ENCODE assay signal across 11 cellular contexts in the genomic region with DNA sequence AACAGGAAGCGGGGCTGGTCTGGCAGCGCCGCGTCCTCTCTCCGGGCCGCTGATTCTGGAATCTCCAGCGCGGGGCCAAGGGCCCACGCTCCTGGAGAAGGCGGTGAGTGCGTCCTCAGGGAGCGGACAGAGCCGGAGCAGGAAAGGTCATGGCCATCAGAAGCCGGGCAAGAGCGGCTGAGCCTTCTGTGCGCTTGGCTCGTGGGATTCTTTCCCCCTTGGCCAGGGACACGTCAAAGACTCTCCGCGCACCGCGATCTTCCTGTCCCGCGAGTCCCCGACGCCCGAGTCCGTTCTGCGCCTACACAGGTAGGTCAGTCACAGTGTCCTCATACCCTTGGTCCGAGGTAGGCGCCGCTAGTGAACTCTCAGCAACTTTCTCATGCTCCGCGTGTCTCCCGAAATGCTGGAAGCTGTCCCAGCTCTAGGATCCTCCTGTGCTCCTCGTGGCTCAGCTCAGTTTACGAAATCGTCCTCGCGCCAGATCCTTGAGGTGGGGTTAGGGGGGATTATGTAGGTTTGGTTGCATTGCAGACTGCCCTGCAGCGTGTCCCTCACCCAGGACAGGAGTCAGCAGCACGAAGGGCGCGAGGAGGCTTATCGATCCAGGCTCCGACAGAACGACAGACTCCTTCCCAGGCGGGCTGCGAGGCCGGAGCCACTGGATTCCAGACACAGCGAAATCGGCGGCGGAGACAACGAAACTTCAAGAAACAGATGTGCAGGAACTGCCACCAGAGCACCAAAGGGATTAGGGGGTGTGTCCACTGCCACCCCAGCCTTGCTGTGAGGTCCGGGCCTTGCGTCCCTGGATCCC. TPM values are rescaled to one million over a fixed set of nuclear protein-coding genes. Genes with fewer than 3 reads are reported as not detected.
A peak's percentile ranks its signal among the peaks of the same experiment; 100 is the strongest.
DNase-seq lines count a peak whose midpoint lies in the region; ATAC-seq and TF ChIP-seq lines count a peak whose summit lies in the region.
"Had no signal": no experiment of that assay in that cellular context is flagged by ENCODE, and none has a peak within 500 bp of the region (broad histone marks: within the 10 kb centered on the region; RNA-seq: fewer than 3 reads in every experiment).

No MANE protein-coding gene starts in this region.

- H2BK15ac ChIP-seq in mesendoderm (replicated peaks; ENCODE audit: low read depth), result no peak overlapping the region

- ATAC-seq in GM21447 (IDR thresholded peaks at IDR 0.05; ENCODE audit: unreplicated experiment), result no peak

- no peak overlapping the region for H3K23ac ChIP-seq in mesendoderm (ENCODE audit: low read length)

- H4K8ac ChIP-seq in mesendoderm (ENCODE audit: low read depth, low read length), result no peak overlapping the region

- peak overlapping the region; percentile 70 for H3K4me3 ChIP-seq in ACC112 (ENCODE audit: low read depth, low read length)
- H3K4me3 ChIP-seq in HUES64 (ENCODE audit: low read length), result peak overlapping the region; percentile 46
- H3K4me3 ChIP-seq in mesendoderm (ENCODE audit: low read length), result no peak overlapping the region
- no peak overlapping the region for H3K4me3 ChIP-seq in colonic mucosa

- DNase-seq in endothelial cell (ENCODE audit: low spot score), result peak; percentile 55
- DNase-seq in mesendoderm, result peak; percentile 45
- DNase-seq in ecto neural progenitor cell (ENCODE audit: low spot score), result no peak
- DNase-seq in colonic mucosa, result no peak
- no peak for DNase-seq in NCI-H774 (lab: John Stamatoyannopoulos, UW)
- DNase-seq: activated naive CD4-positive, alpha-beta T cell treated with Interleukin-2 at 50 U/mL for 16 hours had no signal

- no peak overlapping the region for H2AK5ac ChIP-seq in mesendoderm (ENCODE audit: low read length)

- H3K79me2 ChIP-seq in ACC112 (ENCODE audit: control insufficient read depth, insufficient read depth, low read length, unreplicated experiment) (no peaks in the 10 kb centered on the region), mesendoderm (ENCODE audit: control insufficient read depth, insufficient read depth, low read length) (no peaks in the 10 kb centered on the region)

- no peak overlapping the region for H3K18ac ChIP-seq in mesendoderm (ENCODE audit: low read length)

- peak overlapping the region; percentile 80 for H3K4me3 Mint-ChIP-seq in endothelial cell (ENCODE audit: unreplicated experiment)

- H3K4me1 Mint-ChIP-seq in endothelial cell (ENCODE audit: unreplicated experiment), result peaks cover 60% of the 10 kb centered on the region

- no peaks in the 10 kb centered on the region for H3K36me3 ChIP-seq in ACC112 (ENCODE audit: insufficient read depth, low read length)
- no peaks in the 10 kb centered on the region for H3K36me3 ChIP-seq in HUES64 (ENCODE audit: insufficient read depth, low read length)
- no peaks in the 10 kb centered on the region for H3K36me3 ChIP-seq in mesendoderm (ENCODE audit: control insufficient read depth, insufficient read depth, low read length)
- H3K36me3 ChIP-seq in colonic mucosa, result no peaks in the 10 kb centered on the region

- no peak overlapping the region for H3K27ac ChIP-seq in ACC112 (ENCODE audit: low read depth, low read length)
- H3K27ac ChIP-seq in HUES64 (ENCODE audit: low read depth, low read length), result no peak overlapping the region
- H3K27ac ChIP-seq in mesendoderm (ENCODE audit: low read depth, low read length), result no peak overlapping the region
- no peak overlapping the region for H3K27ac ChIP-seq in colonic mucosa

- no peak for TF ChIP-seq CTCF in endothelial cell (IDR thresholded peaks at IDR 0.05; ENCODE audit: unreplicated experiment)
- no peak for TF ChIP-seq CTCF in colonic mucosa (IDR thresholded peaks at IDR 0.05)

- peak overlapping the region; percentile 40 for H2AFZ ChIP-seq in ACC112 (ENCODE audit: low read length, unreplicated experiment)

- H3K9me3 ChIP-seq in HUES64 (ENCODE audit: insufficient read depth, low read depth, low read length) (no peaks in the 10 kb centered on the region), colonic mucosa (no peaks in the 10 kb centered on the region)

- peaks cover 17% of the 10 kb centered on the region for H3K36me3 Mint-ChIP-seq in endothelial cell (ENCODE audit: low read depth, unreplicated experiment)

- H3K27me3 ChIP-seq in ACC112 (ENCODE audit: insufficient read depth, low read length) (peaks cover 52% of the 10 kb centered on the region), HUES64 (ENCODE audit: insufficient read depth, low read length) (peaks cover 100% of the 10 kb centered on the region), mesendoderm (ENCODE audit: insufficient read depth, low read length, poor library complexity) (peaks cover 90% of the 10 kb centered on the region), colonic mucosa (peaks cover 84% of the 10 kb centered on the region)

- no peak overlapping the region for H3K4ac ChIP-seq in mesendoderm (ENCODE audit: low read depth, low read length)

- peak overlapping the region; percentile 57 for H3K27ac Mint-ChIP-seq in endothelial cell (ENCODE audit: unreplicated experiment)
- H3K27ac Mint-ChIP-seq: CD14-positive monocyte had no signal

- intact Hi-C loops in colonic mucosa (cut with DNase I), result no loop called here

- H3K4me2 ChIP-seq in mesendoderm (ENCODE audit: low read length), result peak overlapping the region; percentile 74

- H3K4me1 ChIP-seq in ACC112 (ENCODE audit: control insufficient read depth, insufficient read depth, low read length, unreplicated experiment), result peaks cover 14% of the 10 kb centered on the region
- H3K4me1 ChIP-seq in HUES64 (ENCODE audit: insufficient read depth, low read length), result peaks cover 19% of the 10 kb centered on the region; the same call in 1 of the 2 replicates
- H3K4me1 ChIP-seq in mesendoderm (ENCODE audit: control insufficient read depth, low read depth, low read length), result no peaks in the 10 kb centered on the region
- peaks cover 4% of the 10 kb centered on the region for H3K4me1 ChIP-seq in colonic mucosa

- peaks cover 35% of the 10 kb centered on the region for H3K27me3 Mint-ChIP-seq in endothelial cell (ENCODE audit: unreplicated experiment)

- H2BK5ac ChIP-seq in mesendoderm (ENCODE audit: low read length), result no peak overlapping the region

- H3K79me1 ChIP-seq in mesendoderm (ENCODE audit: low read length), result no peaks in the 10 kb centered on the region

- H3K9ac ChIP-seq in HUES64 (ENCODE audit: low read depth, low read length) (0 out of 2 replicates have a peak overlapping the region, but pooled peaks have one; percentile 8), mesendoderm (ENCODE audit: low read length) (no peak overlapping the region), colonic mucosa (ENCODE audit: low read depth in 2 of 2, low read length in 2 of 2) (no peak overlapping the region)

- H3K56ac ChIP-seq in mesendoderm (ENCODE audit: low read length), result peak overlapping the region; percentile 52

- WGBS in HUES64, result 2% methylated on average over 57 of the region's 57 CpGs
- no CpG with 5 or more reads among the region's 57 CpGs for WGBS in mesendoderm (ENCODE audit: extremely low coverage, insufficient coverage, low lambda C conversion rate)

- no peak overlapping the region for H2BK120ac ChIP-seq in mesendoderm (ENCODE audit: low read depth, low read length)

- H3K9me3 Mint-ChIP-seq in endothelial cell (ENCODE audit: unreplicated experiment), result peaks cover 4% of the 10 kb centered on the region

- H4K5ac ChIP-seq in mesendoderm (ENCODE audit: low read length), result no peak overlapping the region

RNA-seq across cellular contexts. Expression of a gene that starts 8.7 kb away (rescaled TPM):
- 1.4 TPM for polyA plus RNA-seq in HUES64 (2013, experiment 1 of 2)
- 0.82 TPM for polyA plus RNA-seq in HUES64 (2013, experiment 2 of 2)
- total RNA-seq in endothelial cell (ENCODE audit: unreplicated experiment) (6.0 TPM), colonic mucosa (1 to 10 TPM; 1.1 to 1.2 TPM)
- polyA plus RNA-seq in mesendoderm (2013, experiment 1 of 2), result 0.55 TPM
- 0.88 TPM for polyA plus RNA-seq in mesendoderm (2013, experiment 2 of 2)
- total RNA-seq: HT-29 had no signal
- polyA plus RNA-seq: CD14-positive monocyte had no signal

RNA-seq across cellular contexts. Expression of a gene that starts 44.6 kb away (rescaled TPM):
- 15.5 TPM for polyA plus RNA-seq in HUES64 (2013, experiment 1 of 2)
- 19.0 TPM for polyA plus RNA-seq in HUES64 (2013, experiment 2 of 2)
- total RNA-seq in endothelial cell (ENCODE audit: unreplicated experiment) (22.2 TPM), colonic mucosa (10 to 100 TPM; 21.5 TPM)
- 12.4 TPM for polyA plus RNA-seq in mesendoderm (2013, experiment 1 of 2)
- polyA plus RNA-seq in mesendoderm (2013, experiment 2 of 2), result 12.2 TPM

RNA-seq across cellular contexts. Expression of a gene that starts 44.6 kb away (rescaled TPM):
- polyA plus RNA-seq in HUES64 (2013, experiment 1 of 2), result 33.9 TPM
- polyA plus RNA-seq in HUES64 (2013, experiment 2 of 2), result 32.8 TPM
- total RNA-seq in endothelial cell (ENCODE audit: unreplicated experiment), result 40.3 TPM
- 40.9 TPM for polyA plus RNA-seq in mesendoderm (2013, experiment 1 of 2)
- polyA plus RNA-seq in mesendoderm (2013, experiment 2 of 2), result 41.5 TPM
- total RNA-seq in colonic mucosa, result 10 to 100 TPM; 53.3 to 70.8 TPM

Comparison
In these comparisons a context has a peak if more than half of its experiments do, and no peak if none do; other contexts are left out.
1. H3K4me3 ChIP-seq: peak in ACC112 (single experiment) and HUES64 (single experiment); none in mesendoderm (single experiment) and colonic mucosa (single experiment).
2. DNase-seq: peak in endothelial cell (single experiment) and mesendoderm (single experiment); none in ecto neural progenitor cell (single experiment), colonic mucosa (single experiment) and NCI-H774 (single experiment).